Comparison of ENCODE assay signal across 9 cellular contexts in genomic region chr4:84971319-84971932, GRCh38. TPM values are rescaled to one million over a fixed set of nuclear protein-coding genes. Genes with fewer than 3 reads are reported as not detected.
DNase-seq lines count a peak whose midpoint lies in the region; ATAC-seq, FAIRE-seq and TF ChIP-seq lines count a peak whose summit lies in the region.
"Had no signal": no experiment of that assay in that cellular context is flagged by ENCODE, and none has a peak within 500 bp of the region (broad histone marks: within the 10 kb centered on the region; RNA-seq: fewer than 3 reads in every experiment).

No MANE protein-coding gene starts in this region.

- no peaks in the 10 kb centered on the region for H3K27me3 ChIP-seq in MG63

- FAIRE-seq in frontal cortex (lab: Jason Lieb, UNC): peak; percentile 98

- H3K27me3 Mint-ChIP-seq in activated CD4-positive, alpha-beta T cell treated with anti-CD3 and anti-CD28 coated beads, Interleukin-2, amount 10 ng/mL, durations not matched to agents 24 days and 14 days: peaks cover 21% of the 10 kb centered on the region

- no peaks in the 10 kb centered on the region for H3K36me3 Mint-ChIP-seq in activated CD4-positive, alpha-beta T cell treated with anti-CD3 and anti-CD28 coated beads, Interleukin-2, amount 10 ng/mL, durations not matched to agents 24 days and 14 days (ENCODE audit: low read depth)
- H3K36me3 Mint-ChIP-seq: CD4-positive, alpha-beta memory T cell had no signal

- peaks cover 7% of the 10 kb centered on the region for H3K4me1 Mint-ChIP-seq in activated CD4-positive, alpha-beta T cell treated with anti-CD3 and anti-CD28 coated beads, Interleukin-2, amount 10 ng/mL, durations not matched to agents 24 days and 14 days

- H3K27ac Mint-ChIP-seq in activated CD4-positive, alpha-beta T cell treated with anti-CD3 and anti-CD28 coated beads, Interleukin-2, amount 10 ng/mL, durations not matched to agents 24 days and 14 days: no peak overlapping the region
- H3K27ac Mint-ChIP-seq: CD4-positive, alpha-beta memory T cell had no signal

- H3K9me3 Mint-ChIP-seq in activated CD4-positive, alpha-beta T cell treated with anti-CD3 and anti-CD28 coated beads, Interleukin-2, amount 10 ng/mL, durations not matched to agents 24 days and 14 days: no peaks in the 10 kb centered on the region

- no peak overlapping the region for H3K4me3 ChIP-seq in MG63

- DNase-seq in NCI-H2171 treated with DMSO at 0.1 percent for 48 hours (lab: John Stamatoyannopoulos, UW) (peak; percentile 61), NCI-H2171 (lab: John Stamatoyannopoulos, UW) (no peak), LHCN-M2 (ENCODE audit: low read depth) (peak; percentile 58), frontal cortex (ENCODE audit: low spot score in 2 of 2) (peak in 1 of 2 donors; percentile 19), superior temporal gyrus (ENCODE audit: extremely low spot score) (peak; percentile 91), MG63 (no peak)
- DNase-seq in activated CD4-positive, alpha-beta T cell treated with anti-CD3 and anti-CD28 coated beads, Interleukin-2, amount 10 ng/mL, durations not matched to agents 24 days and 14 days: no peak

- no peaks in the 10 kb centered on the region for H3K36me3 ChIP-seq in MG63

- ATAC-seq in SK-N-SH treated with all-trans-retinoic acid at 6 μM for 48 hours: peak; percentile 31

- intact Hi-C loops in activated CD4-positive, alpha-beta T cell treated with anti-CD3 and anti-CD28 coated beads, Interleukin-2, amount 10 ng/mL, durations not matched to agents 24 days and 14 days (cut with micrococcal nuclease): no loop called here

- H3K9me3 ChIP-seq in MG63: no peaks in the 10 kb centered on the region

- no peak overlapping the region for H3K4me3 Mint-ChIP-seq in activated CD4-positive, alpha-beta T cell treated with anti-CD3 and anti-CD28 coated beads, Interleukin-2, amount 10 ng/mL, durations not matched to agents 24 days and 14 days
- H3K4me3 Mint-ChIP-seq: CD4-positive, alpha-beta memory T cell had no signal

TF ChIP-seq in SK-N-SH treated with all-trans-retinoic acid at 6 μM for 48 hours, 23 proteins besides CTCF, POLR2A, EP300 and RAD21:
- no peak for TF ChIP-seq POU6F1 (CRISPR knock-in tag; IDR thresholded peaks at IDR 0.05; ENCODE audit: borderline replicate concordance, low read depth)
- no peak for TF ChIP-seq ZC3H10 (CRISPR knock-in tag; IDR thresholded peaks at IDR 0.05)
- TF ChIP-seq ZFP3 (CRISPR knock-in tag; IDR thresholded peaks at IDR 0.05): no peak

RNA-seq across cellular contexts. Expression of gene WDFY3, which starts 4.9 kb away (rescaled TPM):
- total RNA-seq in LHCN-M2 (2014; rRNA removed) (38.7 and 48.9 TPM in 2 replicates), frontal cortex (119 TPM)
- polyA plus RNA-seq in LHCN-M2 (2012): 14.5 TPM
- total RNA-seq in activated CD4-positive, alpha-beta T cell treated with anti-CD3 and anti-CD28 coated beads, Interleukin-2, amount 10 ng/mL, durations not matched to agents 24 days and 14 days: 0.59 and 0.75 TPM in 2 replicates
- 3.8 and 5.2 TPM in 2 replicates for total RNA-seq in MG63 (2014; rRNA removed; shearing (Covaris generic); ENCODE audit: low replicate concordance)

Comparison
In these comparisons a context has a peak if more than half of its experiments do, and no peak if none do; other contexts are left out.
1. DNase-seq: peak in NCI-H2171 treated with DMSO at 0.1 percent for 48 hours (single experiment), LHCN-M2 (single experiment) and superior temporal gyrus (single experiment); none in NCI-H2171 (single experiment), activated CD4-positive, alpha-beta T cell treated with anti-CD3 and anti-CD28 coated beads, Interleukin-2, amount 10 ng/mL, durations not matched to agents 24 days and 14 days (single experiment) and MG63 (single experiment).